In genomic region chr2:85770369-85770768, GRCh38 we compare ENCODE assay signal across 16 cellular contexts. TPM values are rescaled to one million over a fixed set of nuclear protein-coding genes. Genes with fewer than 3 reads are reported as not detected.
DNase-seq lines count a peak whose midpoint lies in the region; ATAC-seq, FAIRE-seq and TF ChIP-seq lines count a peak whose summit lies in the region.
"Had no signal": no experiment of that assay in that cellular context is flagged by ENCODE, and none has a peak within 500 bp of the region (broad histone marks: within the 10 kb centered on the region; RNA-seq: fewer than 3 reads in every experiment).

No MANE protein-coding gene starts in this region.

- H3K9me3 ChIP-seq in endothelial cell of umbilical vein (replicated peaks; ENCODE audit: control insufficient read depth, insufficient read depth, low read length) (no peaks in the 10 kb centered on the region), upper lobe of left lung (no peaks in the 10 kb centered on the region)

- H3K4me2 ChIP-seq in endothelial cell of umbilical vein (ENCODE audit: insufficient read depth, low read length), result no peak overlapping the region

- no peak overlapping the region for H2AFZ ChIP-seq in endothelial cell of umbilical vein (ENCODE audit: low read depth, low read length)

- POLR2A ChIA-PET in RWPE1 (lab: Yijun Ruan, JAX; ENCODE audit: low non-redundant PET) (no interaction called here), endothelial cell of umbilical vein (lab: Charles Lee) (no interaction called here)
- POLR2A ChIA-PET in activated CD4-positive, alpha-beta T cell treated with anti-CD3 and anti-CD28 coated beads for 36 hours (lab: Charles Lee), result no interaction called here

- H3K4me1 ChIP-seq in endothelial cell of umbilical vein (ENCODE audit: control insufficient read depth, extremely low read depth, insufficient read depth, low read length), result peaks cover 56% of the 10 kb centered on the region
- H3K4me1 ChIP-seq in upper lobe of left lung, result peaks cover 70 to 93% (median 89%) of the 10 kb centered on the region in 4 donors

- H3K4me1 Mint-ChIP-seq in nephron, result peaks cover 94% of the 10 kb centered on the region
- H3K4me1 Mint-ChIP-seq in activated CD4-positive, alpha-beta T cell treated with anti-CD3 and anti-CD28 coated beads for 36 hours, result no peaks in the 10 kb centered on the region

- BruUV-seq in endothelial cell of umbilical vein (replicated peaks; lab: Mats Ljungman, UMichigan), result no TSS peak

- H3K9ac ChIP-seq in endothelial cell of umbilical vein (replicated peaks; ENCODE audit: extremely low read depth, insufficient read depth, low read length), result no peak overlapping the region

- TF ChIP-seq EP300 in upper lobe of left lung (IDR thresholded peaks at IDR 0.05), result no peak

- no peaks in the 10 kb centered on the region for H4K20me1 ChIP-seq in endothelial cell of umbilical vein (replicated peaks; ENCODE audit: control insufficient read depth, extremely low read depth, insufficient read depth, low read length)

- peak overlapping the region in 2 of 3 experiments; percentile 36 to 39 for H3K4me3 Mint-ChIP-seq in nephron
- no peak overlapping the region for H3K4me3 Mint-ChIP-seq in activated CD4-positive, alpha-beta T cell treated with anti-CD3 and anti-CD28 coated beads for 36 hours
- H3K4me3 Mint-ChIP-seq: activated CD8-positive, alpha-beta T cell treated with anti-CD3 and anti-CD28 coated beads for 36 hours; activated T-cell treated with anti-CD3 and anti-CD28 coated beads, Interleukin-2, amount 50 U/mL, for 72 hours; endodermal cell; natural killer cell treated with Interleukin-12 subunit alpha and Interleukin-12 subunit beta and Interleukin-15 and Interleukin-18, amount 100 ng/mL, for 72 hours had no signal

- no peak for TF ChIP-seq CTCF in RWPE1 (conservative IDR thresholded peaks at IDR 0.05; ENCODE audit: low read depth)
- no peak for TF ChIP-seq CTCF in endothelial cell of umbilical vein (IDR thresholded peaks at IDR 0.05; ENCODE audit: extremely low read depth in 1 of 2, insufficient read depth in 1 of 2, low read depth in 1 of 2, low read length in 2 of 2)
- no peak for TF ChIP-seq CTCF in nephron (IDR thresholded peaks at IDR 0.05; ENCODE audit: unreplicated experiment in 3 of 3)
- TF ChIP-seq CTCF in upper lobe of left lung (IDR thresholded peaks at IDR 0.05), result no peak

- no peak for FAIRE-seq in endothelial cell of umbilical vein (lab: Jason Lieb, UNC)

- H3K27me3 Mint-ChIP-seq in nephron (ENCODE audit: low read depth), result peaks cover 7% of the 10 kb centered on the region
- peaks cover 27% of the 10 kb centered on the region for H3K27me3 Mint-ChIP-seq in activated CD4-positive, alpha-beta T cell treated with anti-CD3 and anti-CD28 coated beads for 36 hours

- DNase-seq in RWPE1 (ENCODE audit: low spot score) (no peak), endothelial cell of umbilical vein (ENCODE audit: low read depth, low spot score) (no peak), upper lobe of left lung (no peak), HK-2 (ENCODE audit: unreplicated experiment) (no peak)
- DNase-seq in activated CD4-positive, alpha-beta T cell treated with anti-CD3 and anti-CD28 coated beads for 36 hours, result no peak
- no peak for DNase-seq in stimulated activated naive CD8-positive, alpha-beta T cell treated with anti-CD3 and anti-CD28 coated beads, Interleukin-15, Interleukin-2, amounts not matched to agents 100 U/mL and 50 U/mL, for 24 hours
- DNase-seq: activated T-cell treated with anti-CD3 and anti-CD28 coated beads, Interleukin-2, amount 50 U/mL, for 72 hours; C1 segment of cervical spinal cord; foreskin melanocyte; mammary epithelial cell; NCI-H1930; NCI-H510A treated with DMSO at 0.1 percent for 48 hours had no signal

- 80 to 91% methylated on average over 12 of the region's 12 CpGs for WGBS in upper lobe of left lung, 2 donors

- no peaks in the 10 kb centered on the region for H3K36me3 Mint-ChIP-seq in nephron (ENCODE audit: low read depth)
- H3K36me3 Mint-ChIP-seq in activated CD4-positive, alpha-beta T cell treated with anti-CD3 and anti-CD28 coated beads for 36 hours (ENCODE audit: low read depth), result no peaks in the 10 kb centered on the region
- H3K36me3 Mint-ChIP-seq: natural killer cell treated with Interleukin-12 subunit alpha and Interleukin-12 subunit beta and Interleukin-15 and Interleukin-18, amount 100 ng/mL, for 72 hours had no signal

- dilution Hi-C loops in endothelial cell of umbilical vein (cut with MboI; ENCODE audit: extremely low pct_ligation_motif_present, low sequenced_read_pairs), result no loop called here

- intact Hi-C loops in endothelial cell of umbilical vein (cut with micrococcal nuclease), result no loop called here
- intact Hi-C loops in activated CD4-positive, alpha-beta T cell treated with anti-CD3 and anti-CD28 coated beads for 36 hours (cut with DNase I, micrococcal nuclease), result no loop called here

- H3K4me3 ChIP-seq in endothelial cell of umbilical vein (replicated peaks in 1 of 3; ENCODE audit: insufficient read depth in 1 of 3, low read depth in 1 of 3, low read length in 3 of 3) (no peak overlapping the region), upper lobe of left lung (no peak overlapping the region)

- H3K27me3 ChIP-seq in endothelial cell of umbilical vein (ENCODE audit: control insufficient read depth in 2 of 2, insufficient read depth in 2 of 2, low read length in 2 of 2) (no peaks in the 10 kb centered on the region), upper lobe of left lung (no peaks in the 10 kb centered on the region)

- H3K27ac ChIP-seq in RWPE1 (peak overlapping the region; percentile 98), endothelial cell of umbilical vein (ENCODE audit: insufficient read depth, low read depth, low read length) (peak overlapping the region; percentile 90), upper lobe of left lung (peak overlapping the region; percentile 39 to 85 (median 82))

- no peaks in the 10 kb centered on the region for H3K79me2 ChIP-seq in endothelial cell of umbilical vein (ENCODE audit: control insufficient read depth, insufficient read depth, low read length)

- H3K9me1 ChIP-seq in endothelial cell of umbilical vein (replicated peaks; ENCODE audit: control insufficient read depth, extremely low read depth, insufficient read depth, low read length), result no peaks in the 10 kb centered on the region

- no peak for TF ChIP-seq POLR2A in endothelial cell of umbilical vein (IDR thresholded peaks at IDR 0.05; ENCODE audit: low read depth, low read length)
- TF ChIP-seq POLR2A in upper lobe of left lung (IDR thresholded peaks at IDR 0.05), result no peak

- no peaks in the 10 kb centered on the region for H3K9me3 Mint-ChIP-seq in nephron
- no peaks in the 10 kb centered on the region for H3K9me3 Mint-ChIP-seq in activated CD4-positive, alpha-beta T cell treated with anti-CD3 and anti-CD28 coated beads for 36 hours (ENCODE audit: low read depth)
- H3K9me3 Mint-ChIP-seq: activated CD8-positive, alpha-beta T cell treated with anti-CD3 and anti-CD28 coated beads for 36 hours; activated T-cell treated with anti-CD3 and anti-CD28 coated beads, Interleukin-2, amount 50 U/mL, for 72 hours; endodermal cell; natural killer cell treated with Interleukin-12 subunit alpha and Interleukin-12 subunit beta and Interleukin-15 and Interleukin-18, amount 100 ng/mL, for 72 hours had no signal

- H3K36me3 ChIP-seq in endothelial cell of umbilical vein (ENCODE audit: control insufficient read depth in 2 of 2, extremely low read depth in 1 of 2, insufficient read depth in 2 of 2, low read length in 2 of 2), result no peaks in the 10 kb centered on the region
- H3K36me3 ChIP-seq in upper lobe of left lung, result peaks cover 0 to 89% (median 49%) of the 10 kb centered on the region in 4 donors

- CTCF ChIA-PET in RWPE1 (lab: Yijun Ruan, JAX), result interaction anchor here (0.8 kb wide), 1 partner anchor 41 kb away, joined by 4 read pairs; no protein-coding TSS in a partner anchor
- CTCF ChIA-PET in endothelial cell of umbilical vein (lab: Charles Lee), result interaction anchor here (1.7 to 9.0 kb wide), 7 partner anchors 10 to 57 kb away, joined by 5 to 106 read pairs (median 15); partner anchors contain the start of gene ATOH8
- CTCF ChIA-PET in activated CD4-positive, alpha-beta T cell treated with anti-CD3 and anti-CD28 coated beads for 36 hours (lab: Charles Lee), result interaction anchor here (2.5 kb wide), 1 partner anchor 43 kb away, joined by 13 read pairs; no protein-coding TSS in a partner anchor

- ATAC-seq in upper lobe of left lung (ENCODE audit: low FRiP score in 2 of 2), result no peak
- no peak for ATAC-seq in activated CD4-positive, alpha-beta T cell treated with anti-CD3 and anti-CD28 coated beads for 36 hours
- no peak for ATAC-seq in stimulated activated naive CD8-positive, alpha-beta T cell treated with anti-CD3 and anti-CD28 coated beads, Interleukin-15, Interleukin-2, amounts not matched to agents 100 U/mL and 50 U/mL, for 24 hours
- ATAC-seq: activated T-cell treated with anti-CD3 and anti-CD28 coated beads, Interleukin-2, amount 50 U/mL, for 72 hours had no signal

- H3K27ac Mint-ChIP-seq in nephron, result peak overlapping the region; percentile 80 to 98 (median 98)
- no peak overlapping the region for H3K27ac Mint-ChIP-seq in activated CD4-positive, alpha-beta T cell treated with anti-CD3 and anti-CD28 coated beads for 36 hours
- H3K27ac Mint-ChIP-seq: activated CD8-positive, alpha-beta T cell treated with anti-CD3 and anti-CD28 coated beads for 36 hours; activated T-cell treated with anti-CD3 and anti-CD28 coated beads, Interleukin-2, amount 50 U/mL, for 72 hours; endodermal cell; natural killer cell treated with Interleukin-12 subunit alpha and Interleukin-12 subunit beta and Interleukin-15 and Interleukin-18, amount 100 ng/mL, for 72 hours had no signal

TF ChIP-seq in endothelial cell of umbilical vein, 7 proteins besides CTCF, POLR2A, EP300 and RAD21 (continues in another document):
- TF ChIP-seq EZH2 (IDR thresholded peaks at IDR 0.05; ENCODE audit: borderline replicate concordance, low read depth, low read length, severe bottlenecking) (no peak), JUN (IDR thresholded peaks at IDR 0.05; ENCODE audit: borderline replicate concordance, insufficient read depth, insufficient read length, low read depth) (no peak), GATA2 (IDR thresholded peaks at IDR 0.05; ENCODE audit: insufficient read depth, insufficient read length, low read depth, low read length) (no peak), FOS (IDR thresholded peaks at IDR 0.05; ENCODE audit: borderline replicate concordance, insufficient read depth, low read length) (no peak)

RNA-seq across cellular contexts. Expression of gene ATOH8, which starts 16.6 kb away (rescaled TPM):
- total RNA-seq in endothelial cell of umbilical vein, result 12.7 and 12.8 TPM in 2 replicates
- 10.3 and 13.8 TPM in 2 replicates for polyA plus RNA-seq in endothelial cell of umbilical vein
- polyA plus RNA-seq in endothelial cell of umbilical vein (2011; cell fraction: cytosol; rRNA removed), result 8.9 and 11.0 TPM in 2 replicates
- 9.6 and 9.7 TPM in 2 replicates for polyA plus RNA-seq in endothelial cell of umbilical vein (2011; cell fraction: nucleus; rRNA removed)
- polyA plus RNA-seq in endothelial cell of umbilical vein (2012), result 12.4 and 23.6 TPM in 2 replicates
- polyA minus RNA-seq in endothelial cell of umbilical vein, result 10.8 and 11.7 TPM in 2 replicates
- polyA minus RNA-seq in endothelial cell of umbilical vein (2011; cell fraction: cytosol; rRNA and poly(A)+ RNA removed), result 7.1 TPM
- polyA minus RNA-seq in endothelial cell of umbilical vein (2011; cell fraction: nucleus; rRNA and poly(A)+ RNA removed), result 11.9 and 15.4 TPM in 2 replicates
- 100 to 1,000 TPM in 2 of 6 donors, 10 to 100 TPM in 4; 60.2 to 121 (median 85.1) TPM for total RNA-seq in upper lobe of left lung
- total RNA-seq in activated CD4-positive, alpha-beta T cell treated with anti-CD3 and anti-CD28 coated beads for 36 hours, result not detected
- total RNA-seq: activated CD8-positive, alpha-beta T cell treated with anti-CD3 and anti-CD28 coated beads for 36 hours; activated T-cell treated with anti-CD3 and anti-CD28 coated beads, Interleukin-2, amount 50 U/mL, for 72 hours; mammary epithelial cell; natural killer cell treated with Interleukin-12 subunit alpha and Interleukin-12 subunit beta and Interleukin-15 and Interleukin-18, amount 100 ng/mL, for 72 hours had no signal
- polyA plus RNA-seq: mammary epithelial cell had no signal

Comparison
In these comparisons a context has a peak if more than half of its experiments do, and no peak if none do; other contexts are left out.
1. RNA of gene ATOH8, which starts 16.6 kb away (total RNA-seq): 60.2 to 121 TPM in upper lobe of left lung and 12.7 to 12.8 TPM in endothelial cell of umbilical vein; not detected in activated CD4-positive, alpha-beta T cell treated with anti-CD3 and anti-CD28 coated beads for 36 hours; every median in the first group is over 10 times any median in the second.
2. Peak in every context shown above with its lines, with median percentiles within 50 percentile points of each other: H3K27ac ChIP-seq.